Comparison of ENCODE assay signal across 1 cellular context in the genomic region with DNA sequence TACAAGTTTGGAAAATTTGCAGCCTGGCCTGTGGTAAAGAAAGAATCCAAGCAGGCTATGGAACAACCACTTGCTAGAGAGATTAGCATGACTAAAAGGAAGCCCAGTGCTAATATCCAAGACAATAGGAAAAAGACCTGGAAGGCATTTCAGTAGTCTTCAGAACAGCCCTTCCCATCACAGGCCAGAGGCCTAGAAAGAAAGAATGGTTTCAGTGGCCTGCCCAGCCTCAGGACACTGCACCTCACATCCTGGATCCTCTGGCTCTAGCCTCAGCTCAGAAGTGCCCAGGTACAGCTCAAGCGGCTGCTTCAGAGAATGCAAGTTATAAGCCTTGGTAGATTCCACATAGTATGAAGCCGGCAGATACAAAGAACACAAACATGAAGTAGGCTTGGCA.
TF ChIP-seq lines count a peak whose summit lies in the region.

No MANE protein-coding gene starts in this region.

TF ChIP-seq in WTC11, 78 proteins besides CTCF, POLR2A, EP300 and RAD21:
- TF ChIP-seq, protein P1, sequence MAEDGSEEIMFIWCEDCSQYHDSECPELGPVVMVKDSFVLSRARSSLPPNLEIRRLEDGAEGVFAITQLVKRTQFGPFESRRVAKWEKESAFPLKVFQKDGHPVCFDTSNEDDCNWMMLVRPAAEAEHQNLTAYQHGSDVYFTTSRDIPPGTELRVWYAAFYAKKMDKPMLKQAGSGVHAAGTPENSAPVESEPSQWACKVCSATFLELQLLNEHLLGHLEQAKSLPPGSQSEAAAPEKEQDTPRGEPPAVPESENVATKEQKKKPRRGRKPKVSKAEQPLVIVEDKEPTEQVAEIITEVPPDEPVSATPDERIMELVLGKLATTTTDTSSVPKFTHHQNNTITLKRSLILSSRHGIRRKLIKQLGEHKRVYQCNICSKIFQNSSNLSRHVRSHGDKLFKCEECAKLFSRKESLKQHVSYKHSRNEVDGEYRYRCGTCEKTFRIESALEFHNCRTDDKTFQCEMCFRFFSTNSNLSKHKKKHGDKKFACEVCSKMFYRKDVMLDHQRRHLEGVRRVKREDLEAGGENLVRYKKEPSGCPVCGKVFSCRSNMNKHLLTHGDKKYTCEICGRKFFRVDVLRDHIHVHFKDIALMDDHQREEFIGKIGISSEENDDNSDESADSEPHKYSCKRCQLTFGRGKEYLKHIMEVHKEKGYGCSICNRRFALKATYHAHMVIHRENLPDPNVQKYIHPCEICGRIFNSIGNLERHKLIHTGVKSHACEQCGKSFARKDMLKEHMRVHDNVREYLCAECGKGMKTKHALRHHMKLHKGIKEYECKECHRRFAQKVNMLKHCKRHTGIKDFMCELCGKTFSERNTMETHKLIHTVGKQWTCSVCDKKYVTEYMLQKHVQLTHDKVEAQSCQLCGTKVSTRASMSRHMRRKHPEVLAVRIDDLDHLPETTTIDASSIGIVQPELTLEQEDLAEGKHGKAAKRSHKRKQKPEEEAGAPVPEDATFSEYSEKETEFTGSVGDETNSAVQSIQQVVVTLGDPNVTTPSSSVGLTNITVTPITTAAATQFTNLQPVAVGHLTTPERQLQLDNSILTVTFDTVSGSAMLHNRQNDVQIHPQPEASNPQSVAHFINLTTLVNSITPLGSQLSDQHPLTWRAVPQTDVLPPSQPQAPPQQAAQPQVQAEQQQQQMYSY (CRISPR knock-in tag; IDR thresholded peaks at IDR 0.05), result no peak
- TF ChIP-seq USF1 (CRISPR knock-in tag; IDR thresholded peaks at IDR 0.05) (no peak), NFATC4 (CRISPR knock-in tag; IDR thresholded peaks at IDR 0.05) (no peak), E2F5 (CRISPR knock-in tag; IDR thresholded peaks at IDR 0.05) (no peak)
TF ChIP-seq in WTC11: peak in this region for 0.
